Comparison of ENCODE assay signal across 15 cellular contexts in genomic region chr5:179141867-179142266, GRCh38.
DNase-seq lines count a peak whose midpoint lies in the region; ATAC-seq and TF ChIP-seq lines count a peak whose summit lies in the region.
"Had no signal": no experiment of that assay in that cellular context is flagged by ENCODE, and none has a peak within 500 bp of the region (broad histone marks: within the 10 kb centered on the region; RNA-seq: fewer than 3 reads in every experiment).

No MANE protein-coding gene starts in this region.

- H2BK120ac ChIP-seq in trophoblast cell (ENCODE audit: insufficient read depth, low read length, poor library complexity): no peak overlapping the region

- no peak overlapping the region for H3K18ac ChIP-seq in trophoblast cell (ENCODE audit: low read length)

- CTCF ChIA-PET in activated naive CD4-positive, alpha-beta T cell treated with anti-CD3 and anti-CD28 coated beads for 36 hours (lab: Charles Lee): interaction anchor here (1.0 to 1.8 kb wide), 3 partner anchors 26 to 352 kb away, joined by 3 to 5 read pairs (median 4); no protein-coding TSS in a partner anchor

- no peak overlapping the region for H2BK12ac ChIP-seq in trophoblast cell (ENCODE audit: low read length)

- no peaks in the 10 kb centered on the region for H3K79me2 ChIP-seq in trophoblast cell (ENCODE audit: control insufficient read depth, insufficient read depth, low read length, poor library complexity)

- H2AK5ac ChIP-seq in trophoblast cell (ENCODE audit: low read length): no peak overlapping the region

- no CpG with 5 or more reads among the region's 1 CpG for WGBS in trophoblast cell (ENCODE audit: extremely low coverage, insufficient coverage, insufficient read length)

- no peak for TF ChIP-seq CTCF in endothelial cell (IDR thresholded peaks at IDR 0.05; ENCODE audit: unreplicated experiment)

- peaks cover 7% of the 10 kb centered on the region for H3K79me1 ChIP-seq in trophoblast cell (ENCODE audit: low read length)

- no peak overlapping the region for H3K23ac ChIP-seq in trophoblast cell (ENCODE audit: low read length)

- H3K9ac ChIP-seq in trophoblast cell (ENCODE audit: low read length): no peak overlapping the region

- no peaks in the 10 kb centered on the region for H3K27me3 Mint-ChIP-seq in activated naive CD4-positive, alpha-beta T cell treated with anti-CD3 and anti-CD28 coated beads for 36 hours (ENCODE audit: low read depth)
- H3K27me3 Mint-ChIP-seq in CD4-positive, CD25-positive, alpha-beta regulatory T cell: no peaks in the 10 kb centered on the region
- H3K27me3 Mint-ChIP-seq in endothelial cell (ENCODE audit: unreplicated experiment): peaks cover 2% of the 10 kb centered on the region

- no peak overlapping the region for H3K4me3 ChIP-seq in CD4-positive, CD25-positive, alpha-beta regulatory T cell (ENCODE audit: low read depth, low read length)
- H3K4me3 ChIP-seq in trophoblast cell (ENCODE audit: low read depth, low read length): no peak overlapping the region

- H3K4me1 Mint-ChIP-seq in activated naive CD4-positive, alpha-beta T cell treated with anti-CD3 and anti-CD28 coated beads for 36 hours (ENCODE audit: low read depth): peaks cover 45% of the 10 kb centered on the region
- peaks cover 9 to 16% (median 12%) of the 10 kb centered on the region in 4 donors for H3K4me1 Mint-ChIP-seq in CD4-positive, CD25-positive, alpha-beta regulatory T cell
- H3K4me1 Mint-ChIP-seq in endothelial cell (ENCODE audit: unreplicated experiment): peaks cover 20% of the 10 kb centered on the region

- no peaks in the 10 kb centered on the region for H3K27me3 ChIP-seq in CD4-positive, CD25-positive, alpha-beta regulatory T cell (ENCODE audit: control insufficient read depth, insufficient read depth, low read length)
- H3K27me3 ChIP-seq in trophoblast cell (ENCODE audit: insufficient read depth, low read length): no peaks in the 10 kb centered on the region

- H2BK5ac ChIP-seq in trophoblast cell (ENCODE audit: low read depth, low read length, poor library complexity): no peak overlapping the region

- peak overlapping the region; percentile 31 for H3K4me2 ChIP-seq in trophoblast cell (ENCODE audit: low read length)

- no peak overlapping the region for H4K12ac ChIP-seq in trophoblast cell (ENCODE audit: low read depth, low read length)

- peaks cover 3% of the 10 kb centered on the region for H3K4me1 ChIP-seq in CD4-positive, CD25-positive, alpha-beta regulatory T cell (ENCODE audit: control insufficient read depth, insufficient read depth, low read length, poor library complexity, severe bottlenecking)
- H3K4me1 ChIP-seq in trophoblast cell (ENCODE audit: control insufficient read depth in 1 of 2, insufficient read depth in 2 of 2, low read length in 2 of 2): peaks cover 7 to 15% of the 10 kb centered on the region in 2 experiments

- intact Hi-C loops in activated naive CD4-positive, alpha-beta T cell treated with anti-CD3 and anti-CD28 coated beads for 36 hours (cut with micrococcal nuclease): loop anchor here (2.0 to 10.0 kb wide), 8 partner anchors 25 to 933 kb away; partner anchors contain the start of genes MRNIP, PHYKPL, RNF130 and ZNF354A

- no peak overlapping the region for H3K27ac ChIP-seq in CD4-positive, CD25-positive, alpha-beta regulatory T cell (ENCODE audit: insufficient read depth, low read length, poor library complexity, severe bottlenecking)
- peak overlapping the region; percentile 65 for H3K27ac ChIP-seq in trophoblast cell (ENCODE audit: low read depth, low read length)

- no peak overlapping the region for H3K4ac ChIP-seq in trophoblast cell (ENCODE audit: low read depth, low read length)

- no peaks in the 10 kb centered on the region for H3K9me3 Mint-ChIP-seq in activated naive CD4-positive, alpha-beta T cell treated with anti-CD3 and anti-CD28 coated beads for 36 hours
- H3K9me3 Mint-ChIP-seq in CD4-positive, CD25-positive, alpha-beta regulatory T cell: peaks cover 0 to 5% (median 0%) of the 10 kb centered on the region in 7 donors
- no peaks in the 10 kb centered on the region for H3K9me3 Mint-ChIP-seq in endothelial cell (ENCODE audit: unreplicated experiment)

- H3K27ac Mint-ChIP-seq in activated naive CD4-positive, alpha-beta T cell treated with anti-CD3 and anti-CD28 coated beads for 36 hours: peak overlapping the region; percentile 46
- peak overlapping the region in 2 of 3 donors; percentile 31 to 32 for H3K27ac Mint-ChIP-seq in CD4-positive, CD25-positive, alpha-beta regulatory T cell
- no peak overlapping the region for H3K27ac Mint-ChIP-seq in endothelial cell (ENCODE audit: unreplicated experiment)
- H3K27ac Mint-ChIP-seq: CD14-positive monocyte had no signal

- no peak overlapping the region for H2AFZ ChIP-seq in trophoblast cell (ENCODE audit: insufficient read depth, low read length, poor library complexity)

- no peaks in the 10 kb centered on the region for H3K36me3 ChIP-seq in CD4-positive, CD25-positive, alpha-beta regulatory T cell (ENCODE audit: control insufficient read depth, insufficient read depth, low read length)
- H3K36me3 ChIP-seq in trophoblast cell (ENCODE audit: control insufficient read depth in 1 of 2, insufficient read depth in 2 of 2, low read length in 2 of 2): no peaks in the 10 kb centered on the region

- no peaks in the 10 kb centered on the region for H3K36me3 Mint-ChIP-seq in activated naive CD4-positive, alpha-beta T cell treated with anti-CD3 and anti-CD28 coated beads for 36 hours (ENCODE audit: low read depth)
- no peaks in the 10 kb centered on the region for H3K36me3 Mint-ChIP-seq in CD4-positive, CD25-positive, alpha-beta regulatory T cell
- H3K36me3 Mint-ChIP-seq in endothelial cell (ENCODE audit: low read depth, unreplicated experiment): no peaks in the 10 kb centered on the region
- H3K36me3 Mint-ChIP-seq: CD14-positive monocyte had no signal

- H4K91ac ChIP-seq in trophoblast cell (ENCODE audit: low read depth, low read length): no peak overlapping the region

- no peaks in the 10 kb centered on the region for H3K9me3 ChIP-seq in CD4-positive, CD25-positive, alpha-beta regulatory T cell (ENCODE audit: control insufficient read depth in 2 of 2, low read length in 2 of 2)
- no peaks in the 10 kb centered on the region for H3K9me3 ChIP-seq in trophoblast cell (ENCODE audit: insufficient read depth, low read depth, low read length)

- no peak overlapping the region for H3K14ac ChIP-seq in trophoblast cell (ENCODE audit: low read length)

- no peak for ATAC-seq in CD4-positive, CD25-positive, alpha-beta regulatory T cell (ENCODE audit: low read depth in 2 of 2)

- DNase-seq in activated naive CD4-positive, alpha-beta T cell treated with anti-CD3 and anti-CD28 coated beads for 36 hours: no peak
- no peak for DNase-seq in activated naive CD4-positive, alpha-beta T cell (lab: John Stamatoyannopoulos, UW)
- no peak for DNase-seq in CD4-positive, CD25-positive, alpha-beta regulatory T cell
- DNase-seq in SK-N-DZ (ENCODE audit: low spot score): peak; percentile 42
- DNase-seq in trophoblast cell: no peak
- no peak for DNase-seq in endothelial cell (ENCODE audit: low spot score)
- no peak for DNase-seq in kidney tubule cell (ENCODE audit: low spot score)
- DNase-seq: COR-L47, KBM-7, NCI-H1436 treated with DMSO at 0.1 percent for 48 hours, NCI-H2029 treated with DMSO at 0.1 percent for 48 hours, NCI-H2171 treated with DMSO at 0.1 percent for 48 hours, NCI-H446 treated with DMSO at 0.1 percent for 48 hours, RPMI8226 had no signal

- H4K8ac ChIP-seq in trophoblast cell (ENCODE audit: low read depth, low read length): no peak overlapping the region

- H3K4me3 Mint-ChIP-seq in activated naive CD4-positive, alpha-beta T cell treated with anti-CD3 and anti-CD28 coated beads for 36 hours: no peak overlapping the region
- H3K4me3 Mint-ChIP-seq in CD4-positive, CD25-positive, alpha-beta regulatory T cell: no peak overlapping the region
- no peak overlapping the region for H3K4me3 Mint-ChIP-seq in endothelial cell (ENCODE audit: unreplicated experiment)
- H3K4me3 Mint-ChIP-seq: CD14-positive monocyte had no signal
